24 cellular contexts compared by ENCODE assay signal in genomic region chr16:58118801-58119508, GRCh38. TPM values are rescaled to one million over a fixed set of nuclear protein-coding genes. Genes with fewer than 3 reads are reported as not detected.
A peak's percentile ranks its signal among the peaks of the same experiment; 100 is the strongest.
DNase-seq lines count a peak whose midpoint lies in the region; ATAC-seq and TF ChIP-seq lines count a peak whose summit lies in the region.
"Had no signal": no experiment of that assay in that cellular context is flagged by ENCODE, and none has a peak within 500 bp of the region (broad histone marks: within the 10 kb centered on the region; RNA-seq: fewer than 3 reads in every experiment).

No MANE protein-coding gene starts in this region.

- H3K36me3 Mint-ChIP-seq in T-helper 17 cell (ENCODE audit: low read depth) (peaks cover under 1% of the 10 kb centered on the region), memory B cell (peaks cover 25% of the 10 kb centered on the region)

- H3K4me1 Mint-ChIP-seq in T-helper 17 cell, result peaks cover 32% of the 10 kb centered on the region
- H3K4me1 Mint-ChIP-seq in memory B cell, result peaks cover 13% of the 10 kb centered on the region

- no peak for DNase-seq in T-helper 17 cell
- peak; percentile 47 for DNase-seq in fibroblast of mammary gland (ENCODE audit: low read depth)
- DNase-seq in memory B cell (ENCODE audit: low spot score in 2 of 2), result no peak
- no peak for DNase-seq in NCI-H446 treated with DMSO at 0.1 percent for 48 hours (lab: John Stamatoyannopoulos, UW)
- DNase-seq in 8988T, result no peak
- DNase-seq: activated CD4-positive, alpha-beta T cell treated with anti-CD3 and anti-CD28 coated beads for 48 hours; activated effector memory CD4-positive, alpha-beta T cell treated with Interleukin-2 at 50 U/mL for 16 hours; CD8-positive, alpha-beta T cell; DMS79; effector CD8-positive, alpha-beta T cell; HCEC 1CT; mammary epithelial cell; natural killer cell; NCI-H1417; NCI-H2171; NCI-H82; PC-9; stimulated activated CD4-positive, alpha-beta T cell treated with anti-CD3 and anti-CD28 coated beads, Interleukin-4, amount 100 ng/mL, for 4 hours had no signal

- H3K27me3 Mint-ChIP-seq in T-helper 17 cell (no peaks in the 10 kb centered on the region), memory B cell (no peaks in the 10 kb centered on the region)

- peaks cover 21 to 24% of the 10 kb centered on the region in 2 donors for H3K36me3 ChIP-seq in stomach smooth muscle (ENCODE audit: control insufficient read depth in 2 of 2, insufficient read depth in 2 of 2, low read length in 2 of 2)

- H3K9ac ChIP-seq in stomach smooth muscle (ENCODE audit: low read length in 2 of 2), result no peak overlapping the region

- no peak for ATAC-seq in T-helper 17 cell
- ATAC-seq in memory B cell (ENCODE audit: low read depth), result no peak
- no peak for ATAC-seq in GM21825 (IDR thresholded peaks at IDR 0.05; ENCODE audit: unreplicated experiment)
- no peak for ATAC-seq in GM19452 (IDR thresholded peaks at IDR 0.05; ENCODE audit: unreplicated experiment)
- ATAC-seq: CD8-positive, alpha-beta T cell; esophagus mucosa; natural killer cell had no signal

- peaks cover 39% of the 10 kb centered on the region for H3K4me1 ChIP-seq in stomach smooth muscle (ENCODE audit: control insufficient read depth, insufficient read depth, low read length)

- H3K4me3 Mint-ChIP-seq in T-helper 17 cell, result no peak overlapping the region
- H3K4me3 Mint-ChIP-seq in memory B cell, result no peak overlapping the region
- H3K4me3 Mint-ChIP-seq: CD8-positive, alpha-beta T cell; natural killer cell had no signal

- H3K27ac ChIP-seq in stomach smooth muscle (ENCODE audit: low read length), result no peak overlapping the region
- H3K27ac ChIP-seq: PC-9, SK-N-MC, thoracic aorta had no signal

- TF ChIP-seq CTCF in fibroblast of mammary gland (conservative IDR thresholded peaks at IDR 0.05; ENCODE audit: control insufficient read depth, insufficient read depth, low read depth, low read length), result no peak

- H3K9me3 Mint-ChIP-seq in memory B cell, result no peaks in the 10 kb centered on the region
- H3K9me3 Mint-ChIP-seq: CD8-positive, alpha-beta T cell; natural killer cell had no signal

- H3K4me3 ChIP-seq in fibroblast of mammary gland (ENCODE audit: control insufficient read depth, low read depth, low read length), result no peak overlapping the region
- H3K4me3 ChIP-seq in stomach smooth muscle (ENCODE audit: low read length in 2 of 2), result peak overlapping the region; percentile 22 to 36
- H3K4me3 ChIP-seq: PC-9, SK-N-MC, thoracic aorta had no signal

- no peaks in the 10 kb centered on the region for H3K9me3 ChIP-seq in T-helper 17 cell (ENCODE audit: control insufficient read depth, low read length, poor library complexity, severe bottlenecking)
- no peaks in the 10 kb centered on the region for H3K9me3 ChIP-seq in stomach smooth muscle (ENCODE audit: control insufficient read depth in 2 of 2, low read length in 2 of 2)
- H3K9me3 ChIP-seq: thoracic aorta had no signal

- no peaks in the 10 kb centered on the region for H3K27me3 ChIP-seq in stomach smooth muscle (ENCODE audit: control insufficient read depth in 1 of 2, insufficient read depth in 2 of 2, low read length in 2 of 2)

- H3K27ac Mint-ChIP-seq in T-helper 17 cell, result peak overlapping the region; percentile 57
- H3K27ac Mint-ChIP-seq in memory B cell, result peak overlapping the region; percentile 5
- H3K27ac Mint-ChIP-seq: CD8-positive, alpha-beta T cell had no signal

RNA-seq across cellular contexts. Expression of gene CFAP20, which starts 10.2 kb away (rescaled TPM):
- 100 to 1,000 TPM; 121 to 195 TPM for total RNA-seq in T-helper 17 cell
